1 cellular context compared by ENCODE assay signal in genomic region chr6:105886812-105887513, GRCh38.
TF ChIP-seq lines count a peak whose summit lies in the region.

No MANE protein-coding gene starts in this region.

TF ChIP-seq in GM23338, 12 proteins besides CTCF, POLR2A, EP300 and RAD21 (continued from another document):
- TF ChIP-seq ZNF462 (CRISPR knock-in tag; IDR thresholded peaks at IDR 0.05) (no peak), EZH2 (IDR thresholded peaks at IDR 0.05; ENCODE audit: low read depth, unreplicated experiment) (no peak), ZNF331 (CRISPR knock-in tag; IDR thresholded peaks at IDR 0.05; ENCODE audit: low read depth) (no peak), CREB1 (CRISPR knock-in tag; IDR thresholded peaks at IDR 0.05; ENCODE audit: low read depth) (no peak), REST (IDR thresholded peaks at IDR 0.05; ENCODE audit: unreplicated experiment) (no peak), JUNB (IDR thresholded peaks at IDR 0.05; ENCODE audit: unreplicated experiment) (no peak), ETS1 (IDR thresholded peaks at IDR 0.05) (no peak), STAT1 (IDR thresholded peaks at IDR 0.05; ENCODE audit: unreplicated experiment) (no peak), POLR2AphosphoS5 (IDR thresholded peaks at IDR 0.05; ENCODE audit: low read depth) (no peak), ZNF114 (CRISPR knock-in tag; IDR thresholded peaks at IDR 0.05) (no peak), NANOG (IDR thresholded peaks at IDR 0.05; ENCODE audit: borderline replicate concordance) (no peak)
